ENCODE assay signal across 19 cellular contexts in the genomic region with DNA sequence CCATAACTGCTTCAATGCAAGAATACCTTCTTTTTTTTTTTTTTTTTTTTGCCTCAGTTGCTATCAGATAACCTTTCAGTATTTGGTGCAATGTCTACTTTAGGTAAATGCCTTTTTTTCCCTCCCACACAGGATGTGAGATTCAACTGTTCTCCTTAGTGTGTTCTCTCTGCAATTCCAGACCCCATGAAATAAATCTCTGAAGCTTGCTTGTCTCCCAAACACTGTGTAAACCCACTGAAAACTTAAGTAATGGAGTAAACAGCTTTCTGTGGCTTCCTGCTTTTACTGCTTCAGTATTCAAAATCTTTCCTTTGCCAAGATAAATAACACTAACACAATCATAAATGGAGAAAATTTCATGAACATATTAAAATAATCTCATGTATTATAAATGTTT. TPM values are rescaled to one million over a fixed set of nuclear protein-coding genes. Genes with fewer than 3 reads are reported as not detected.
DNase-seq lines count a peak whose midpoint lies in the region; ATAC-seq, FAIRE-seq and TF ChIP-seq lines count a peak whose summit lies in the region.
"Had no signal": no experiment of that assay in that cellular context is flagged by ENCODE, and none has a peak within 500 bp of the region (broad histone marks: within the 10 kb centered on the region; RNA-seq: fewer than 3 reads in every experiment).

No MANE protein-coding gene starts in this region.

- DNase-seq in heart left ventricle = no peak
- no peak for DNase-seq in Right ventricle myocardium inferior (ENCODE audit: missing footprints)
- peak; percentile 56 for DNase-seq in NCI-H69 (lab: John Stamatoyannopoulos, UW)
- DNase-seq in posterior cingulate gyrus = no peak
- no peak for DNase-seq in T-helper 9 cell
- DNase-seq: CD8-positive, alpha-beta memory T cell; GF-D8; NCI-H1417 treated with DMSO at 0.1 percent for 48 hours; NCI-H1930; NCI-H510A had no signal

- no peak overlapping the region for H3K9ac ChIP-seq in subcutaneous abdominal adipose tissue (ENCODE audit: low read length in 5 of 5)
- H3K9ac ChIP-seq: BLaER1 treated with 17β-estradiol and CSF1 and Interleukin-3, amounts not matched to agents 10 nM and 100 nM had no signal

- peak overlapping the region in 11 of 12 donors; percentile 4 to 88 (median 72) for H3K27ac ChIP-seq in heart left ventricle
- peak overlapping the region; percentile 5 for H3K27ac ChIP-seq in subcutaneous abdominal adipose tissue (ENCODE audit: low read depth, low read length)
- H3K27ac ChIP-seq: BLaER1 treated with 17β-estradiol and CSF1 and Interleukin-3, amounts not matched to agents 10 nM and 100 nM had no signal

- no peak for TF ChIP-seq POLR2A in heart left ventricle (IDR thresholded peaks at IDR 0.05)

- FAIRE-seq in islet of Langerhans (lab: Jason Lieb, UNC) = peak; percentile 24
- FAIRE-seq: A204.1, GM12891, GM18507, H54 had no signal

- no peak for TF ChIP-seq CTCF in heart left ventricle (IDR thresholded peaks at IDR 0.05)

- H3K27me3 ChIP-seq in heart left ventricle = no peaks in the 10 kb centered on the region
- H3K27me3 ChIP-seq in subcutaneous abdominal adipose tissue (ENCODE audit: control insufficient read depth in 5 of 5, insufficient read depth in 4 of 5, low read length in 5 of 5) = no peaks in the 10 kb centered on the region
- H3K27me3 ChIP-seq: BLaER1 treated with 17β-estradiol and CSF1 and Interleukin-3, amounts not matched to agents 10 nM and 100 nM had no signal

- intact Hi-C loops in heart left ventricle (cut with DNase I) (loop anchor here in 3 of 10 donors (1.0 to 10.0 kb wide), 5 partner anchors 53 to 103 kb away; a partner anchor contains a TSS), Right ventricle myocardium inferior (cut with DNase I) (loop anchor here (5.0 kb wide), 1 partner anchor 54 kb away; a partner anchor contains a TSS), posterior cingulate gyrus (cut with DNase I) (no loop called here)

- H3K36me3 ChIP-seq in heart left ventricle (no peaks in the 10 kb centered on the region), subcutaneous abdominal adipose tissue (ENCODE audit: control insufficient read depth in 5 of 5, insufficient read depth in 5 of 5, low read length in 5 of 5) (no peaks in the 10 kb centered on the region)
- H3K36me3 ChIP-seq: BLaER1 treated with 17β-estradiol and CSF1 and Interleukin-3, amounts not matched to agents 10 nM and 100 nM had no signal

- H3K9me3 ChIP-seq in heart left ventricle = peaks cover 0 to 6% (median 0%) of the 10 kb centered on the region in 12 donors
- no peaks in the 10 kb centered on the region for H3K9me3 ChIP-seq in subcutaneous abdominal adipose tissue (ENCODE audit: control insufficient read depth in 5 of 5, low read length in 5 of 5)
- H3K9me3 ChIP-seq: BLaER1 treated with 17β-estradiol and CSF1 and Interleukin-3, amounts not matched to agents 10 nM and 100 nM had no signal

- H3K4me3 ChIP-seq in heart left ventricle (no peak overlapping the region), subcutaneous abdominal adipose tissue (ENCODE audit: low read depth in 1 of 5, low read length in 5 of 5) (no peak overlapping the region)
- H3K4me3 ChIP-seq: BLaER1 treated with 17β-estradiol and CSF1 and Interleukin-3, amounts not matched to agents 10 nM and 100 nM had no signal

- H3K4me1 ChIP-seq in heart left ventricle = peaks cover 0 to 25% (median 0%) of the 10 kb centered on the region in 12 donors
- peaks cover 0 to 14% (median 0%) of the 10 kb centered on the region in 5 donors for H3K4me1 ChIP-seq in subcutaneous abdominal adipose tissue (ENCODE audit: control insufficient read depth in 5 of 5, insufficient read depth in 5 of 5, low read length in 5 of 5)
- H3K4me1 ChIP-seq: BLaER1 treated with 17β-estradiol and CSF1 and Interleukin-3, amounts not matched to agents 10 nM and 100 nM had no signal

- ATAC-seq in heart left ventricle (peak in 1 of 4 donors; percentile 73), Right ventricle myocardium inferior (no peak)
- ATAC-seq: Panc1 had no signal

RNA-seq across cellular contexts. Expression of a gene that starts 55.8 kb away (rescaled TPM):
- total RNA-seq in heart left ventricle = 10 to 100 TPM; 23.6 to 59.9 (median 31.3) TPM
- polyA plus RNA-seq in heart left ventricle = 10 to 100 TPM; 20.6 to 61.7 TPM
- 32.0 TPM for total RNA-seq in Right ventricle myocardium inferior
- total RNA-seq: CD8-positive, alpha-beta memory T cell; HT-29 had no signal
- polyA plus RNA-seq: CD8-positive, alpha-beta memory T cell had no signal
